In genomic region chr14:69633238-69633637, GRCh38 we compare ENCODE assay signal across 22 cellular contexts. TPM values are rescaled to one million over a fixed set of nuclear protein-coding genes. Genes with fewer than 3 reads are reported as not detected.
DNase-seq lines count a peak whose midpoint lies in the region; ATAC-seq, FAIRE-seq and TF ChIP-seq lines count a peak whose summit lies in the region.
"Had no signal": no experiment of that assay in that cellular context is flagged by ENCODE, and none has a peak within 500 bp of the region (broad histone marks: within the 10 kb centered on the region; RNA-seq: fewer than 3 reads in every experiment).

No MANE protein-coding gene starts in this region.

- H3K9me3 Mint-ChIP-seq in activated naive CD4-positive, alpha-beta T cell treated with anti-CD3 and anti-CD28 coated beads, Interleukin-2, amount 50 U/mL, for 24 hours: no peaks in the 10 kb centered on the region
- no peaks in the 10 kb centered on the region for H3K9me3 Mint-ChIP-seq in progenitor cell of endocrine pancreas (ENCODE audit: low read depth)

- H3K27ac Mint-ChIP-seq in activated naive CD4-positive, alpha-beta T cell treated with anti-CD3 and anti-CD28 coated beads, Interleukin-2, amount 50 U/mL, for 24 hours: peak overlapping the region; percentile 66
- peak overlapping the region; percentile 21 for H3K27ac Mint-ChIP-seq in progenitor cell of endocrine pancreas

- no peaks in the 10 kb centered on the region for H3K27me3 Mint-ChIP-seq in activated naive CD4-positive, alpha-beta T cell treated with anti-CD3 and anti-CD28 coated beads, Interleukin-2, amount 50 U/mL, for 24 hours
- no peaks in the 10 kb centered on the region for H3K27me3 Mint-ChIP-seq in progenitor cell of endocrine pancreas

- 0 out of 2 replicates have a peak overlapping the region, but pooled peaks have one; percentile 84 for H3K4me2 ChIP-seq in OCI-LY7 (ENCODE audit: low read length)

- POLR2A ChIA-PET in OCI-LY7 (lab: Charles Lee): interaction anchor here (0.9 to 1.4 kb wide), 2 partner anchors 15 to 33 kb away, joined by 3 read pairs; no protein-coding TSS in a partner anchor

- H4K20me1 ChIP-seq in OCI-LY7 (ENCODE audit: insufficient read depth, low read length): peaks cover 83% of the 10 kb centered on the region

- FAIRE-seq in kidney (lab: Jason Lieb, UNC): no peak
- FAIRE-seq: colon, K562 had no signal

- H3K36me3 Mint-ChIP-seq in activated naive CD4-positive, alpha-beta T cell treated with anti-CD3 and anti-CD28 coated beads, Interleukin-2, amount 50 U/mL, for 24 hours: peaks cover 12% of the 10 kb centered on the region
- no peaks in the 10 kb centered on the region for H3K36me3 Mint-ChIP-seq in progenitor cell of endocrine pancreas (ENCODE audit: insufficient read depth)

- H3K4me1 Mint-ChIP-seq in activated naive CD4-positive, alpha-beta T cell treated with anti-CD3 and anti-CD28 coated beads, Interleukin-2, amount 50 U/mL, for 24 hours: peaks cover 100% of the 10 kb centered on the region
- H3K4me1 Mint-ChIP-seq in progenitor cell of endocrine pancreas (ENCODE audit: low read depth): peaks cover 49% of the 10 kb centered on the region

- H3K36me3 ChIP-seq in OCI-LY7 (ENCODE audit: insufficient read depth, low read length) (peaks cover 17% of the 10 kb centered on the region), kidney (ENCODE audit: control insufficient read depth in 1 of 2, insufficient read depth in 2 of 2, low read length in 2 of 2) (no peaks in the 10 kb centered on the region)
- H3K36me3 ChIP-seq: gastroesophageal sphincter, stomach, vagina had no signal

- H3K4me3 ChIP-seq in OCI-LY7 (ENCODE audit: low read depth, low read length, poor library complexity, severe bottlenecking) (no peak overlapping the region), kidney (ENCODE audit: low read length in 2 of 2) (no peak overlapping the region)
- H3K4me3 ChIP-seq: gastroesophageal sphincter, K562, stomach, vagina had no signal

- H3K4me1 ChIP-seq in OCI-LY7 (ENCODE audit: insufficient read depth, low read length, poor library complexity, severe bottlenecking) (peaks cover 100% of the 10 kb centered on the region), kidney (ENCODE audit: control insufficient read depth in 1 of 2, insufficient read depth in 1 of 2, low read depth in 1 of 2, low read length in 2 of 2) (peaks cover 65 to 78% of the 10 kb centered on the region in 2 donors)

- H3K27ac ChIP-seq in OCI-LY7 (ENCODE audit: low read depth, low read length, poor library complexity, severe bottlenecking) (no peak overlapping the region), kidney (ENCODE audit: low read depth in 2 of 2, low read length in 2 of 2) (peak overlapping the region; percentile 9 to 32)
- H3K27ac ChIP-seq: epithelial cell of prostate, gastroesophageal sphincter, RWPE1, vagina had no signal

- no TSS peak for BruUV-seq in OCI-LY7 (replicated peaks; lab: Mats Ljungman, UMichigan)

- peaks cover 100% of the 10 kb centered on the region for H3K79me2 ChIP-seq in OCI-LY7 (ENCODE audit: insufficient read depth, low read depth, low read length)

- TF ChIP-seq CTCF in OCI-LY7 (conservative IDR thresholded peaks at IDR 0.05; ENCODE audit: low read length): no peak
- TF ChIP-seq CTCF in kidney (IDR thresholded peaks at IDR 0.05; ENCODE audit: borderline replicate concordance, extremely low read depth, insufficient read depth): no peak
- no peak for TF ChIP-seq CTCF in progenitor cell of endocrine pancreas (IDR thresholded peaks at IDR 0.05; ENCODE audit: unreplicated experiment)

- CTCF ChIA-PET in OCI-LY7 (lab: Charles Lee; ENCODE audit: unreplicated experiment): no interaction called here

- H3K4me3 Mint-ChIP-seq in activated naive CD4-positive, alpha-beta T cell treated with anti-CD3 and anti-CD28 coated beads, Interleukin-2, amount 50 U/mL, for 24 hours: peak overlapping the region; percentile 71
- H3K4me3 Mint-ChIP-seq in progenitor cell of endocrine pancreas (ENCODE audit: low read depth): no peak overlapping the region

- no peaks in the 10 kb centered on the region for H3K9me2 ChIP-seq in OCI-LY7 (ENCODE audit: insufficient read depth, low read length)

- peak overlapping the region in 1 of 2 donors; percentile 21 for H3K9ac ChIP-seq in kidney (ENCODE audit: low read length in 2 of 2)

- no peak overlapping the region for H2AFZ ChIP-seq in OCI-LY7 (ENCODE audit: low read length)

- H3K9me3 ChIP-seq in OCI-LY7 (ENCODE audit: low read length) (no peaks in the 10 kb centered on the region), kidney (ENCODE audit: control insufficient read depth in 1 of 2, low read length in 2 of 2) (no peaks in the 10 kb centered on the region)
- H3K9me3 ChIP-seq: gastroesophageal sphincter, stomach, vagina had no signal

- intact Hi-C loops in OCI-LY7 (cut with micrococcal nuclease; ENCODE audit: unreplicated experiment) (no loop called here), kidney (cut with DNase I) (no loop called here)

- no peak for ATAC-seq in GM21367 (IDR thresholded peaks at IDR 0.05; ENCODE audit: unreplicated experiment)
- ATAC-seq in GM19397 (IDR thresholded peaks at IDR 0.05; ENCODE audit: unreplicated experiment): no peak
- ATAC-seq: gastroesophageal sphincter, K562 had no signal

- DNase-seq in activated naive CD4-positive, alpha-beta T cell (lab: John Stamatoyannopoulos, UW): no peak
- DNase-seq in OCI-LY7 (ENCODE audit: low spot score) (no peak), kidney (no peak), progenitor cell of endocrine pancreas (ENCODE audit: low spot score, unreplicated experiment) (no peak), NCI-H1436 treated with DMSO at 0.1 percent for 48 hours (lab: John Stamatoyannopoulos, UW) (no peak)
- DNase-seq: ACHN; activated CD4-positive, alpha-beta T cell treated with anti-CD3 and anti-CD28 coated beads for 48 hours; GF-D8; NCI-H1105 treated with DMSO at 0.1 percent for 48 hours; NCI-H2171 treated with DMSO at 0.1 percent for 48 hours; posterior cingulate gyrus; stomach had no signal

RNA-seq across cellular contexts. Expression of gene SUSD6, which starts 21.8 kb away (rescaled TPM):
- total RNA-seq in OCI-LY7 (2014; rRNA removed; shearing (Covaris generic)): 19.3 and 23.1 TPM in 2 replicates
- total RNA-seq in OCI-LY7 (2022) (40.9 and 43.6 TPM in 2 replicates), kidney (84.2 TPM), progenitor cell of endocrine pancreas (21.0 and 22.3 TPM in 2 replicates)
- 14.3 TPM for polyA plus RNA-seq in kidney (ENCODE audit: insufficient read depth, low read depth, low replicate concordance)

RNA-seq across cellular contexts. Expression of gene CCDC177, which starts 58.6 kb away (rescaled TPM):
- not detected in 2 replicates for total RNA-seq in OCI-LY7 (2014; rRNA removed; shearing (Covaris generic))
- total RNA-seq in OCI-LY7 (2022) (not detected in 2 replicates), kidney (not detected), progenitor cell of endocrine pancreas (0.22 and 0.24 TPM in 2 replicates)
- not detected for polyA plus RNA-seq in kidney (ENCODE audit: insufficient read depth, low read depth, low replicate concordance)
- total RNA-seq: gastroesophageal sphincter, K562, mononuclear cell, vagina had no signal
- polyA plus RNA-seq: K562 had no signal
